ENCODE assay signal across 30 cellular contexts in the genomic region with DNA sequence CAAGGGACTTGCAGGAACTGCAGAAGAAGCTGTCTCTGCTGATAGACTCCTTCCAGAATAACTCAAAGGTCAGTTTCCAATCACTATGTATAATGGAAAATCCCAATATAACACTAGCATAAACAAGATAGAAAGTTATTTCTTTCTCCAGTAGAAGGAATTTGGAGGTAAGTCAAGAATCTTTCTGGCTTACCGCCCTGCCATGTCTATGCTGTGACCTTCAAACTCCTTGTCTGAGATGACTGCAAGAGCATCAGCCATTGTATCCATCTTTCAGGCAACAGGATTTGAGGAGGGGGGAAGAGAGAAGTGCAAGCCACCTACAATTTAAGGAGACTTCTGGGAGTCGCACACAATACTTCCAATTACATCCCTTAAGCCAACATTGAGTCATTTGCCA. TPM values are rescaled to one million over a fixed set of nuclear protein-coding genes. Genes with fewer than 3 reads are reported as not detected.
DNase-seq lines count a peak whose midpoint lies in the region; ATAC-seq and TF ChIP-seq lines count a peak whose summit lies in the region.
"Had no signal": no experiment of that assay in that cellular context is flagged by ENCODE, and none has a peak within 500 bp of the region (broad histone marks: within the 10 kb centered on the region; RNA-seq: fewer than 3 reads in every experiment).

No MANE protein-coding gene starts in this region.

- WGBS in mammary epithelial cell (ENCODE audit: low coverage, missing lambda C conversion rate), result 74% methylated on average over 2 of the region's 2 CpGs

- CTCF ChIA-PET in mammary epithelial cell (lab: Charles Lee; ENCODE audit: low non-redundant PET) (no interaction called here), MCF 10A (lab: Yijun Ruan, JAX) (interaction anchor here (0.5 to 7.3 kb wide), 6 partner anchors 23 to 1059 kb away, joined by 3 to 96 read pairs (median 32); no protein-coding TSS in a partner anchor)

- POLR2A ChIA-PET in MCF 10A (lab: Yijun Ruan, JAX), result interaction anchor here (5.1 kb wide), 1 partner anchor 311 kb away, joined by 34 read pairs; no protein-coding TSS in a partner anchor

- no peak overlapping the region for H3K9ac ChIP-seq in mammary epithelial cell (ENCODE audit: insufficient read depth, low read length)

- intact Hi-C loops in mammary epithelial cell (cut with micrococcal nuclease) (no loop called here), MCF 10A (cut with micrococcal nuclease) (no loop called here), vagina (cut with DNase I) (loop anchor here (5.0 kb wide), 1 partner anchor 1526 kb away; no protein-coding TSS in a partner anchor)

- no peak for DNase-seq in mammary epithelial cell
- DNase-seq in MCF 10A (ENCODE audit: unreplicated experiment), result no peak
- DNase-seq in cerebellar cortex (ENCODE audit: low spot score), result peak; percentile 46
- DNase-seq in right atrium auricular region (ENCODE audit: low spot score), result no peak
- DNase-seq in vagina (ENCODE audit: extremely low spot score in 2 of 2), result no peak
- DNase-seq in retina, result no peak
- no peak for DNase-seq in activated CD8-positive, alpha-beta memory T cell treated with anti-CD3 and anti-CD28 coated beads, Interleukin-2, amount 50 U/mL, for 4 hours
- DNase-seq: activated CD4-positive, alpha-beta T cell treated with anti-CD3 and anti-CD28 coated beads for 48 hours; activated naive CD4-positive, alpha-beta T cell treated with Interleukin-2 at 50 U/mL for 16 hours; activated T-cell treated with anti-CD3 and anti-CD28 coated beads, Interleukin-2, amount 50 U/mL, for 48 hours; amygdala; DMS79; naive thymus-derived CD8-positive, alpha-beta T cell; NCI-H1105 treated with DMSO at 0.1 percent for 48 hours; NCI-H2029; NCI-H774; stimulated activated naive CD8-positive, alpha-beta T cell treated with anti-CD3 and anti-CD28 coated beads, Interleukin-15, Interleukin-2, amounts not matched to agents 100 U/mL and 50 U/mL, for 24 hours; T-helper 2 cell had no signal

- no peak for TF ChIP-seq POLR2A in vagina (IDR thresholded peaks at IDR 0.05)

- H3K4me2 ChIP-seq in mammary epithelial cell (ENCODE audit: insufficient read depth, low read depth, low read length), result no peak overlapping the region

- BruUV-seq in mammary epithelial cell (replicated peaks; lab: Mats Ljungman, UMichigan), result TSS peak; percentile 4
- no TSS peak for BruUV-seq in MCF 10A (replicated peaks; lab: Mats Ljungman, UMichigan)

- no peaks in the 10 kb centered on the region for H3K9me3 Mint-ChIP-seq in MCF 10A (ENCODE audit: unreplicated experiment)
- H3K9me3 Mint-ChIP-seq: mesothelial cell of epicardium; naive thymus-derived CD8-positive, alpha-beta T cell had no signal

- H3K36me3 ChIP-seq in mammary epithelial cell (ENCODE audit: insufficient read depth, low read length) (peaks cover 19% of the 10 kb centered on the region), right atrium auricular region (peaks cover 21% of the 10 kb centered on the region), vagina (peaks cover 0 to 17% of the 10 kb centered on the region in 2 donors)
- H3K36me3 ChIP-seq: cardiac muscle cell had no signal

- H3K36me3 Mint-ChIP-seq in MCF 10A (ENCODE audit: insufficient read depth, unreplicated experiment), result peaks cover 46% of the 10 kb centered on the region

- H3K27ac ChIP-seq in mammary epithelial cell (ENCODE audit: insufficient read depth, low read depth, low read length), result no peak overlapping the region
- H3K27ac ChIP-seq in right atrium auricular region, result peak overlapping the region; percentile 18 to 91
- H3K27ac ChIP-seq in vagina, result peak overlapping the region; percentile 94
- H3K27ac ChIP-seq: 22Rv1, cardiac muscle cell, RWPE1 had no signal

- H3K27ac Mint-ChIP-seq in MCF 10A (ENCODE audit: low read depth, unreplicated experiment), result no peak overlapping the region
- H3K27ac Mint-ChIP-seq: mesothelial cell of epicardium had no signal

- peaks cover 15% of the 10 kb centered on the region for H3K4me1 Mint-ChIP-seq in MCF 10A (ENCODE audit: insufficient read depth, unreplicated experiment)

- no peak overlapping the region for H3K4me3 Mint-ChIP-seq in MCF 10A (ENCODE audit: unreplicated experiment)
- H3K4me3 Mint-ChIP-seq: mesothelial cell of epicardium; naive thymus-derived CD8-positive, alpha-beta T cell had no signal

- H4K20me1 ChIP-seq in mammary epithelial cell (ENCODE audit: insufficient read depth, low read length), result no peaks in the 10 kb centered on the region

- TF ChIP-seq CTCF in mammary epithelial cell (conservative IDR thresholded peaks at IDR 0.05 in 1 of 2, IDR thresholded peaks at IDR 0.05 in 1 of 2; ENCODE audit: extremely low read depth in 1 of 2, insufficient read depth in 1 of 2, low read depth in 1 of 2, low read length in 2 of 2) (no peak), MCF 10A (IDR thresholded peaks at IDR 0.05; ENCODE audit: unreplicated experiment) (no peak), right atrium auricular region (IDR thresholded peaks at IDR 0.05) (no peak), vagina (IDR thresholded peaks at IDR 0.05) (no peak)

- no peaks in the 10 kb centered on the region for H3K27me3 Mint-ChIP-seq in MCF 10A (ENCODE audit: insufficient read depth, unreplicated experiment)
- H3K27me3 Mint-ChIP-seq: naive thymus-derived CD8-positive, alpha-beta T cell had no signal

- H3K9me3 ChIP-seq in mammary epithelial cell (replicated peaks; ENCODE audit: insufficient read depth, low read length), result no peaks in the 10 kb centered on the region
- no peaks in the 10 kb centered on the region for H3K9me3 ChIP-seq in right atrium auricular region
- no peaks in the 10 kb centered on the region for H3K9me3 ChIP-seq in vagina
- H3K9me3 ChIP-seq: HAP-1, thyroid gland had no signal

- in situ Hi-C loops in mammary epithelial cell (cut with MboI; ENCODE audit: low sequenced_read_pairs in 2 of 2), result loop anchor here in 1 of 2 donors (25.0 kb wide), 1 partner anchor 1176 kb away; no protein-coding TSS in a partner anchor

- H3K79me2 ChIP-seq in mammary epithelial cell (ENCODE audit: insufficient read depth, low read length), result peaks cover 35% of the 10 kb centered on the region

- H3K27me3 ChIP-seq in mammary epithelial cell (ENCODE audit: insufficient read depth, low read length) (no peaks in the 10 kb centered on the region), right atrium auricular region (no peaks in the 10 kb centered on the region), vagina (no peaks in the 10 kb centered on the region)
- H3K27me3 ChIP-seq: cardiac muscle cell, thyroid gland had no signal

- H2AFZ ChIP-seq in mammary epithelial cell (ENCODE audit: low read depth, low read length), result no peak overlapping the region

- dilution Hi-C loops in mammary epithelial cell (cut with HindIII; ENCODE audit: low sequenced_read_pairs), result no loop called here

- H3K4me3 ChIP-seq in mammary epithelial cell (replicated peaks in 1 of 3; ENCODE audit: insufficient read depth in 1 of 3, low read depth in 2 of 3, low read length in 3 of 3) (no peak overlapping the region), right atrium auricular region (no peak overlapping the region), vagina (peak overlapping the region in 1 of 2 donors; percentile 7)
- H3K4me3 ChIP-seq: cardiac muscle cell, HAP-1, thyroid gland had no signal

- H3K4me1 ChIP-seq in mammary epithelial cell (ENCODE audit: insufficient read depth, low read length), result peaks cover 14% of the 10 kb centered on the region
- peaks cover 0 to 65% of the 10 kb centered on the region in 2 donors for H3K4me1 ChIP-seq in right atrium auricular region
- H3K4me1 ChIP-seq in vagina, result peaks cover 70% of the 10 kb centered on the region

- ATAC-seq in GM21447 (IDR thresholded peaks at IDR 0.05; ENCODE audit: unreplicated experiment), result no peak
- ATAC-seq: left lobe of liver; naive thymus-derived CD8-positive, alpha-beta T cell; SK-N-SH treated with all-trans-retinoic acid at 6 μM for 48 hours; stimulated activated naive CD8-positive, alpha-beta T cell treated with anti-CD3 and anti-CD28 coated beads, Interleukin-15, Interleukin-2, amounts not matched to agents 100 U/mL and 50 U/mL, for 24 hours had no signal

RNA-seq across cellular contexts. Expression of a gene that starts 2.7 kb away (rescaled TPM):
- total RNA-seq in mammary epithelial cell (100 to 1,000 TPM in 1 of 2 donors, 10 to 100 TPM in 1; 43.5 to 131 TPM), MCF 10A (2022) (30.1 and 37.8 TPM in 2 replicates), right atrium auricular region (100 to 1,000 TPM in 1 of 2 donors, 10 to 100 TPM in 1; 81.8 to 110 TPM), vagina (63.8 TPM)
- 51.9 TPM for polyA plus RNA-seq in mammary epithelial cell
- polyA minus RNA-seq in mammary epithelial cell, result 37.7 TPM

RNA-seq across cellular contexts. Expression of a gene that starts 10.6 kb away (rescaled TPM):
- 1 to 10 TPM in 1 of 2 donors, under 1 TPM in 1; 0.54 to 1.3 TPM for total RNA-seq in mammary epithelial cell
- 0.48 TPM for polyA plus RNA-seq in mammary epithelial cell
- not detected for polyA minus RNA-seq in mammary epithelial cell
- total RNA-seq in MCF 10A (2022), result not detected in 2 replicates
- under 1 TPM in 1 of 2 donors, not detected in 1; 0.20 TPM for total RNA-seq in right atrium auricular region
- 0.25 TPM for total RNA-seq in vagina
- total RNA-seq: left lobe of liver; mesothelial cell of epicardium; naive thymus-derived CD8-positive, alpha-beta T cell had no signal
- polyA plus RNA-seq: cardiac muscle cell; naive thymus-derived CD8-positive, alpha-beta T cell had no signal

RNA-seq across cellular contexts. Expression of a gene that starts 50.2 kb away (rescaled TPM):
- total RNA-seq in mammary epithelial cell (not detected), MCF 10A (2022) (not detected in 2 replicates), right atrium auricular region (not detected), vagina (not detected)
- not detected for polyA plus RNA-seq in mammary epithelial cell
- polyA minus RNA-seq in mammary epithelial cell, result not detected
- total RNA-seq: activated CD8-positive, alpha-beta memory T cell treated with anti-CD3 and anti-CD28 coated beads for 36 hours; cardiac muscle cell; dermis microvascular lymphatic vessel endothelial cell; left lobe of liver; mesothelial cell of epicardium; naive thymus-derived CD8-positive, alpha-beta T cell; omental fat pad had no signal
- polyA plus RNA-seq: cardiac muscle cell; naive thymus-derived CD8-positive, alpha-beta T cell had no signal
